9 cellular contexts compared by ENCODE assay signal in genomic region chr14:44149597-44149996, GRCh38.
DNase-seq lines count a peak whose midpoint lies in the region; FAIRE-seq and TF ChIP-seq lines count a peak whose summit lies in the region.
"Had no signal": no experiment of that assay in that cellular context is flagged by ENCODE, and none has a peak within 500 bp of the region (broad histone marks: within the 10 kb centered on the region; RNA-seq: fewer than 3 reads in every experiment).

No MANE protein-coding gene starts in this region.

- no peaks in the 10 kb centered on the region for H3K79me2 ChIP-seq in mammary epithelial cell (ENCODE audit: insufficient read depth, low read length)

- DNase-seq in SKM-1 treated with dmso at 0.1 percent for 144 hours (lab: John Stamatoyannopoulos, UW; ENCODE audit: unreplicated experiment) (peak; percentile 0), SKM-1 (lab: John Stamatoyannopoulos, UW; ENCODE audit: unreplicated experiment) (no peak), NCI-H2107 treated with DMSO at 0.1 percent for 48 hours (lab: John Stamatoyannopoulos, UW; ENCODE audit: unreplicated experiment) (peak; percentile 42), mammary epithelial cell (peak; percentile 28), urothelium cell line (ENCODE audit: low spot score) (peak; percentile 9), ureter (ENCODE audit: low spot score) (no peak)
- no peak for DNase-seq in stimulated activated CD4-positive, alpha-beta T cell treated with anti-CD3 and anti-CD28 coated beads, Interleukin-4, amount 100 ng/mL, for 1 hour
- no peak for DNase-seq in activated CD8-positive, alpha-beta memory T cell treated with anti-CD3 and anti-CD28 coated beads, Interleukin-2, amount 50 U/mL, for 48 hours
- DNase-seq: left colon had no signal

- H3K9me3 ChIP-seq in mammary epithelial cell (replicated peaks; ENCODE audit: insufficient read depth, low read length), result peaks cover 2% of the 10 kb centered on the region

- H3K36me3 ChIP-seq in mammary epithelial cell (ENCODE audit: insufficient read depth, low read length), result no peaks in the 10 kb centered on the region

- no peak overlapping the region for H3K4me3 ChIP-seq in mammary epithelial cell (replicated peaks in 1 of 3; ENCODE audit: insufficient read depth in 1 of 3, low read depth in 2 of 3, low read length in 3 of 3)

- H4K20me1 ChIP-seq in mammary epithelial cell (ENCODE audit: insufficient read depth, low read length), result no peaks in the 10 kb centered on the region

- peak; percentile 23 to 60 for TF ChIP-seq CTCF in mammary epithelial cell (conservative IDR thresholded peaks at IDR 0.05 in 1 of 2, IDR thresholded peaks at IDR 0.05 in 1 of 2; ENCODE audit: extremely low read depth in 1 of 2, insufficient read depth in 1 of 2, low read depth in 1 of 2, low read length in 2 of 2)

- no peaks in the 10 kb centered on the region for H3K4me1 ChIP-seq in mammary epithelial cell (ENCODE audit: insufficient read depth, low read length)

- no peaks in the 10 kb centered on the region for H3K27me3 ChIP-seq in mammary epithelial cell (ENCODE audit: insufficient read depth, low read length)

- BruUV-seq in mammary epithelial cell (replicated peaks; lab: Mats Ljungman, UMichigan), result no TSS peak

- intact Hi-C loops in mammary epithelial cell (cut with micrococcal nuclease), result loop anchor here (5.0 kb wide), 1 partner anchor 647 kb away; no protein-coding TSS in a partner anchor

- H3K4me2 ChIP-seq in mammary epithelial cell (ENCODE audit: insufficient read depth, low read depth, low read length), result no peak overlapping the region

- H2AFZ ChIP-seq in mammary epithelial cell (ENCODE audit: low read depth, low read length), result no peak overlapping the region

- dilution Hi-C loops in mammary epithelial cell (cut with HindIII; ENCODE audit: low sequenced_read_pairs), result no loop called here

- in situ Hi-C loops in mammary epithelial cell (cut with MboI; ENCODE audit: low sequenced_read_pairs in 2 of 2), result no loop called here

- H3K9ac ChIP-seq in mammary epithelial cell (ENCODE audit: insufficient read depth, low read length), result no peak overlapping the region

- CTCF ChIA-PET in mammary epithelial cell (lab: Charles Lee; ENCODE audit: low non-redundant PET), result no interaction called here

- 38% methylated on average over 2 of the region's 3 CpGs for WGBS in mammary epithelial cell (ENCODE audit: low coverage, missing lambda C conversion rate)

- no peak overlapping the region for H3K27ac ChIP-seq in mammary epithelial cell (ENCODE audit: insufficient read depth, low read depth, low read length)

- FAIRE-seq in urothelium cell line (lab: Jason Lieb, UNC), result no peak

Comparison
In these comparisons a context has a peak if more than half of its experiments do, and no peak if none do; other contexts are left out.
1. DNase-seq: peak in SKM-1 treated with dmso at 0.1 percent for 144 hours (single experiment), NCI-H2107 treated with DMSO at 0.1 percent for 48 hours (single experiment), mammary epithelial cell (single experiment) and urothelium cell line (single experiment); none in SKM-1 (single experiment), ureter (single experiment), stimulated activated CD4-positive, alpha-beta T cell treated with anti-CD3 and anti-CD28 coated beads, Interleukin-4, amount 100 ng/mL, for 1 hour (single experiment) and activated CD8-positive, alpha-beta memory T cell treated with anti-CD3 and anti-CD28 coated beads, Interleukin-2, amount 50 U/mL, for 48 hours (single experiment).